In genomic region chr11:65083134-65083833, GRCh38 we compare ENCODE assay signal across 1 cellular context.
TF ChIP-seq lines count a peak whose summit lies in the region.

No MANE protein-coding gene starts in this region.

TF ChIP-seq in liver, 16 proteins besides CTCF, POLR2A, EP300 and RAD21 (continued from another document):
- no peak for TF ChIP-seq ZBTB33 (IDR thresholded peaks at IDR 0.05)
- no peak for TF ChIP-seq ATF3 (IDR thresholded peaks at IDR 0.05)
- TF ChIP-seq JUND (IDR thresholded peaks at IDR 0.05), result no peak
